Comparison of ENCODE assay signal across 9 cellular contexts in genomic region chr4:174764105-174764729, GRCh38.
DNase-seq lines count a peak whose midpoint lies in the region; ATAC-seq lines count a peak whose summit lies in the region.
"Had no signal": no experiment of that assay in that cellular context is flagged by ENCODE, and none has a peak within 500 bp of the region (broad histone marks: within the 10 kb centered on the region; RNA-seq: fewer than 3 reads in every experiment).

No MANE protein-coding gene starts in this region.

- H4K8ac ChIP-seq in mesendoderm (ENCODE audit: low read depth, low read length): no peak overlapping the region

- H4K5ac ChIP-seq in mesendoderm (ENCODE audit: low read length): no peak overlapping the region

- H3K4me2 ChIP-seq in mesendoderm (ENCODE audit: low read length): no peak overlapping the region

- H3K27ac ChIP-seq in mesendoderm (ENCODE audit: low read depth, low read length): no peak overlapping the region
- no peak overlapping the region for H3K27ac ChIP-seq in substantia nigra (ENCODE audit: low read depth, low read length, poor library complexity, severe bottlenecking)
- H3K27ac ChIP-seq: SJCRH30 had no signal

- H2BK15ac ChIP-seq in mesendoderm (replicated peaks; ENCODE audit: low read depth): no peak overlapping the region

- no peak overlapping the region for H2BK120ac ChIP-seq in mesendoderm (ENCODE audit: low read depth, low read length)

- no peak overlapping the region for H3K18ac ChIP-seq in mesendoderm (ENCODE audit: low read length)

- no peaks in the 10 kb centered on the region for H3K79me1 ChIP-seq in mesendoderm (ENCODE audit: low read length)

- no peak overlapping the region for H3K27ac Mint-ChIP-seq in T-helper 17 cell

- H3K27me3 Mint-ChIP-seq in T-helper 17 cell: no peaks in the 10 kb centered on the region

- H2AK5ac ChIP-seq in mesendoderm (ENCODE audit: low read length): no peak overlapping the region

- no peaks in the 10 kb centered on the region for H3K36me3 ChIP-seq in mesendoderm (ENCODE audit: control insufficient read depth, insufficient read depth, low read length)
- H3K36me3 ChIP-seq: SJCRH30 had no signal

- WGBS in mesendoderm (ENCODE audit: extremely low coverage, insufficient coverage, low lambda C conversion rate): no CpG with 5 or more reads among the region's 7 CpGs

- H3K27me3 ChIP-seq in mesendoderm (ENCODE audit: insufficient read depth, low read length, poor library complexity): no peaks in the 10 kb centered on the region
- H3K27me3 ChIP-seq: SJCRH30 had no signal

- no peak overlapping the region for H2BK5ac ChIP-seq in mesendoderm (ENCODE audit: low read length)

- H3K23ac ChIP-seq in mesendoderm (ENCODE audit: low read length): no peak overlapping the region

- ATAC-seq in GM19397 (IDR thresholded peaks at IDR 0.05; ENCODE audit: unreplicated experiment) (peak; percentile 62), HG03432 (IDR thresholded peaks at IDR 0.05; ENCODE audit: unreplicated experiment) (peak; percentile 75), T-helper 17 cell (no peak)

- no peak overlapping the region for H3K4ac ChIP-seq in mesendoderm (ENCODE audit: low read depth, low read length)

- no peak overlapping the region for H3K4me3 ChIP-seq in mesendoderm (ENCODE audit: low read length)
- H3K4me3 ChIP-seq: SJCRH30 had no signal

- no peaks in the 10 kb centered on the region for H3K36me3 Mint-ChIP-seq in T-helper 17 cell (ENCODE audit: low read depth)

- no peaks in the 10 kb centered on the region for H3K4me1 Mint-ChIP-seq in T-helper 17 cell

- H3K9ac ChIP-seq in mesendoderm (ENCODE audit: low read length): no peak overlapping the region

- no peaks in the 10 kb centered on the region for H3K79me2 ChIP-seq in mesendoderm (ENCODE audit: control insufficient read depth, insufficient read depth, low read length)

- H3K9me3 ChIP-seq in T-helper 17 cell (ENCODE audit: control insufficient read depth, low read length, poor library complexity, severe bottlenecking): no peaks in the 10 kb centered on the region
- H3K9me3 ChIP-seq: SJCRH30 had no signal

- H3K4me1 ChIP-seq in mesendoderm (ENCODE audit: control insufficient read depth, low read depth, low read length): no peaks in the 10 kb centered on the region
- H3K4me1 ChIP-seq: SJCRH30 had no signal

- H3K56ac ChIP-seq in mesendoderm (ENCODE audit: low read length): no peak overlapping the region

- no peak overlapping the region for H3K4me3 Mint-ChIP-seq in T-helper 17 cell

- DNase-seq in COR-L47 (lab: John Stamatoyannopoulos, UW) (peak; percentile 58), NCI-H69 (lab: John Stamatoyannopoulos, UW) (peak; percentile 60), cerebellar cortex (ENCODE audit: low spot score) (peak; percentile 38), mesendoderm (peak; percentile 60), substantia nigra (lab: John Stamatoyannopoulos, UW) (no peak), T-helper 17 cell (no peak)

Comparison
In these comparisons a context has a peak if more than half of its experiments do, and no peak if none do; other contexts are left out.
1. DNase-seq: peak in COR-L47 (single experiment), NCI-H69 (single experiment), cerebellar cortex (single experiment) and mesendoderm (single experiment); none in substantia nigra (0 of 49) and T-helper 17 cell (0 of 3).